ENCODE assay signal across 1 cellular context in genomic region chr11:125348704-125349635, GRCh38.
TF ChIP-seq lines count a peak whose summit lies in the region.

No MANE protein-coding gene starts in this region.

TF ChIP-seq in A549, 52 proteins besides CTCF, POLR2A, EP300 and RAD21 (continued from another document):
- TF ChIP-seq BHLHE40 (IDR thresholded peaks at IDR 0.05; ENCODE audit: low read depth, low read length) (no peak), HES2 (IDR thresholded peaks at IDR 0.05) (no peak), HOXB5 (CRISPR knock-in tag; IDR thresholded peaks at IDR 0.05) (no peak), TFCP2L1 (CRISPR knock-in tag; IDR thresholded peaks at IDR 0.05) (no peak)
